In genomic region chr2:9124231-9124651, GRCh38 we compare ENCODE assay signal across 17 cellular contexts.
DNase-seq lines count a peak whose midpoint lies in the region; ATAC-seq and TF ChIP-seq lines count a peak whose summit lies in the region.
"Had no signal": no experiment of that assay in that cellular context is flagged by ENCODE, and none has a peak within 500 bp of the region (broad histone marks: within the 10 kb centered on the region; RNA-seq: fewer than 3 reads in every experiment).

No MANE protein-coding gene starts in this region.

- no peaks in the 10 kb centered on the region for H4K20me1 ChIP-seq in PC-9 (ENCODE audit: insufficient read depth)

- TF ChIP-seq CTCF in endodermal cell (conservative IDR thresholded peaks at IDR 0.05) (no peak), right lobe of liver (IDR thresholded peaks at IDR 0.05) (no peak), sigmoid colon (IDR thresholded peaks at IDR 0.05) (no peak), PC-9 (conservative IDR thresholded peaks at IDR 0.05) (no peak)

- intact Hi-C loops in Right ventricle myocardium inferior (cut with DNase I) (no loop called here), left ventricle myocardium superior (cut with micrococcal nuclease) (no loop called here), right lobe of liver (cut with DNase I) (no loop called here), sigmoid colon (cut with DNase I) (no loop called here), PC-9 (cut with micrococcal nuclease; ENCODE audit: unreplicated experiment) (no loop called here)

- no peaks in the 10 kb centered on the region for H3K79me2 ChIP-seq in PC-9 (ENCODE audit: low read depth)

- H3K9me3 Mint-ChIP-seq in endodermal cell: peaks cover 11% of the 10 kb centered on the region

- H3K9me2 ChIP-seq in PC-9 (ENCODE audit: insufficient read depth): no peaks in the 10 kb centered on the region

- H3F3A ChIP-seq in PC-9 (ENCODE audit: insufficient read depth, low read depth): no peaks in the 10 kb centered on the region

- H3K9ac ChIP-seq in endodermal cell (ENCODE audit: extremely low read depth, low read length, poor library complexity, severe bottlenecking): no peak overlapping the region

- no peak overlapping the region for H3K4me2 ChIP-seq in PC-9

- H3K36me3 Mint-ChIP-seq in endodermal cell (ENCODE audit: low read depth): no peaks in the 10 kb centered on the region
- H3K36me3 Mint-ChIP-seq: CD14-positive monocyte had no signal

- no TSS peak for BruUV-seq in PC-9 (replicated peaks; lab: Mats Ljungman, UMichigan)

- no peak overlapping the region for H3K4me3 Mint-ChIP-seq in endodermal cell
- H3K4me3 Mint-ChIP-seq: CD14-positive monocyte, H9 had no signal

- peak; percentile 34 for ATAC-seq in Right ventricle myocardium inferior
- ATAC-seq in left ventricle myocardium superior: no peak
- ATAC-seq in right lobe of liver: peak in 3 of 4 donors; percentile 26 to 64 (median 35)

- POLR2A ChIA-PET in PC-9 (lab: Charles Lee; ENCODE audit: unreplicated experiment): no interaction called here

- H3K27me3 ChIP-seq in endodermal cell (ENCODE audit: control insufficient read depth, insufficient read depth, low read length, poor library complexity, severe bottlenecking) (no peaks in the 10 kb centered on the region), right lobe of liver (no peaks in the 10 kb centered on the region), sigmoid colon (no peaks in the 10 kb centered on the region), PC-9 (ENCODE audit: insufficient read depth, low read depth) (no peaks in the 10 kb centered on the region)

- no peak overlapping the region for H3K27ac Mint-ChIP-seq in endodermal cell
- H3K27ac Mint-ChIP-seq: CD14-positive monocyte, H9 had no signal

- no peak for TF ChIP-seq EP300 in sigmoid colon (IDR thresholded peaks at IDR 0.05)

- H3K4me1 Mint-ChIP-seq in endodermal cell: no peaks in the 10 kb centered on the region
- H3K4me1 Mint-ChIP-seq: CD14-positive monocyte, H9 had no signal

- no peak overlapping the region for H2AFZ ChIP-seq in PC-9

- CTCF ChIA-PET in PC-9 (lab: Charles Lee): no interaction called here

- peak overlapping the region; percentile 17 for H3K27ac ChIP-seq in endodermal cell (ENCODE audit: low read depth, low read length)
- no peak overlapping the region for H3K27ac ChIP-seq in right lobe of liver
- no peak overlapping the region for H3K27ac ChIP-seq in sigmoid colon
- H3K27ac ChIP-seq in PC-9: no peak overlapping the region
- H3K27ac ChIP-seq: RWPE1 had no signal

- no peaks in the 10 kb centered on the region for H3K27me3 Mint-ChIP-seq in endodermal cell (ENCODE audit: insufficient read depth)

- no peaks in the 10 kb centered on the region for H3K4me1 ChIP-seq in endodermal cell (ENCODE audit: control insufficient read depth, insufficient read depth, low read length)
- no peaks in the 10 kb centered on the region for H3K4me1 ChIP-seq in right lobe of liver
- no peaks in the 10 kb centered on the region for H3K4me1 ChIP-seq in sigmoid colon
- no peaks in the 10 kb centered on the region for H3K4me1 ChIP-seq in PC-9 (replicated peaks; ENCODE audit: insufficient read depth)
- H3K4me1 ChIP-seq: Caco-2 had no signal

- DNase-seq in Right ventricle myocardium inferior (ENCODE audit: missing footprints) (no peak), left ventricle myocardium superior (no peak), endodermal cell (peak; percentile 42), right lobe of liver (no peak), sigmoid colon (peak; percentile 47), NCI-H2171 (lab: John Stamatoyannopoulos, UW) (no peak), PC-9 (no peak), mucosa of gallbladder (ENCODE audit: low spot score) (no peak)
- DNase-seq: Caco-2, DMS53, H9, Karpas-422, NCI-H1417, NCI-H2029, OCI-M1 had no signal

- 88 to 89% methylated on average over 12 to 13 of the region's 13 CpGs for WGBS in endodermal cell (ENCODE audit: insufficient coverage in 1 of 2, insufficient read length in 1 of 2), 2 experiments
- WGBS in right lobe of liver (ENCODE audit: insufficient coverage, low coverage, low lambda C conversion rate, missing lambda C conversion rate): 63% methylated on average over 11 of the region's 13 CpGs
- WGBS in sigmoid colon, 2 donors: 90 to 93% methylated on average over 13 of the region's 13 CpGs

- H3K36me3 ChIP-seq in endodermal cell (ENCODE audit: control insufficient read depth, insufficient read depth, low read length): no peaks in the 10 kb centered on the region
- no peaks in the 10 kb centered on the region for H3K36me3 ChIP-seq in right lobe of liver
- no peaks in the 10 kb centered on the region for H3K36me3 ChIP-seq in sigmoid colon
- no peaks in the 10 kb centered on the region for H3K36me3 ChIP-seq in PC-9 (ENCODE audit: low read depth)

- no peak for TF ChIP-seq POLR2A in right lobe of liver (IDR thresholded peaks at IDR 0.05)
- TF ChIP-seq POLR2A in sigmoid colon (IDR thresholded peaks at IDR 0.05): no peak

- H3K9me3 ChIP-seq in endodermal cell (ENCODE audit: control insufficient read depth, low read length) (peaks cover 6% of the 10 kb centered on the region), right lobe of liver (no peaks in the 10 kb centered on the region), sigmoid colon (no peaks in the 10 kb centered on the region), PC-9 (ENCODE audit: insufficient read depth, low read depth) (no peaks in the 10 kb centered on the region)
- H3K9me3 ChIP-seq: Caco-2 had no signal

- no peak overlapping the region for H3K4me3 ChIP-seq in endodermal cell (ENCODE audit: low read length)
- H3K4me3 ChIP-seq in right lobe of liver: no peak overlapping the region
- no peak overlapping the region for H3K4me3 ChIP-seq in sigmoid colon
- no peak overlapping the region for H3K4me3 ChIP-seq in PC-9

Comparison
In these comparisons a context has a peak if more than half of its experiments do, and no peak if none do; other contexts are left out.
1. DNase-seq: peak in endodermal cell (single experiment) and sigmoid colon (single experiment); none in Right ventricle myocardium inferior (single experiment), left ventricle myocardium superior (single experiment), right lobe of liver (0 of 3), NCI-H2171 (single experiment), PC-9 (0 of 2) and mucosa of gallbladder (single experiment).